Comparison of ENCODE assay signal across 2 cellular contexts in the genomic region with DNA sequence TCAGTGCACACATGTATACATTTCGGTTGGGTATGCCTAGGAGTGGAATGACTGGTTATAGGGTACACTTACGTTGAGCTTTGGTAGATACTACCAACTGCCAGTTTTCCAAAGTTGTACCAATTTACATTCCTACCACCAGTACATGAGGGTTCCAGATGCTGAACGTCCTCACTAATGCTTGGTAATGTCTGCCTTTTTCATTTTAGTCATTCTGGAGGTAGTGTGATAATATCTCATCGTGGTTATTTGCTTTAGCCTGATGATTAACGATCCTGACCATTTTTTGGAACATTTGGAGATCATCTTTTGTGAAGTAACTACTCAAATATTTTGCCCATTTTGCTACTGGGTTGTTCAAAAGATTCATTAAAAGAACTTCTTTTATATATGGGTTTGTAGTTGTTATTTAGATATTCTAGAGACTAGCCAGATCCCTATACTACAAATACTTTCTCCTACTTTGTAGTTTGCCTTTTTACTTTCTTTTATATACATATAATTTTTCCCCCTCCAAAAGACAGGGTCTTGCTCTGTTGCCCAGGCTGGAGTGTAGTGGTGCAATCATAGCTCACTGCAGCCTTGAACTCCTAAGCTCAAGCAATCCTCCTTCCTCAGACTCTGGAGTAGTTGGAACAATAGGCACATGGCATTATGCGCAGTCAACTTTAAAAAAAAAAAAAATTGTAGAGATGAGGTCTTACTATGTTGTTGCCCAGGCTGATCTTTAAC.
A peak's percentile ranks its signal among the peaks of the same experiment; 100 is the strongest.
TF ChIP-seq lines count a peak whose summit lies in the region.

No MANE protein-coding gene starts in this region.

TF ChIP-seq in HepG2, 621 proteins besides CTCF, POLR2A, EP300 and RAD21 (continued from another document):
- TF ChIP-seq ARID5B (CRISPR knock-in tag; IDR thresholded peaks at IDR 0.05): no peak
- TF ChIP-seq, protein P1, sequence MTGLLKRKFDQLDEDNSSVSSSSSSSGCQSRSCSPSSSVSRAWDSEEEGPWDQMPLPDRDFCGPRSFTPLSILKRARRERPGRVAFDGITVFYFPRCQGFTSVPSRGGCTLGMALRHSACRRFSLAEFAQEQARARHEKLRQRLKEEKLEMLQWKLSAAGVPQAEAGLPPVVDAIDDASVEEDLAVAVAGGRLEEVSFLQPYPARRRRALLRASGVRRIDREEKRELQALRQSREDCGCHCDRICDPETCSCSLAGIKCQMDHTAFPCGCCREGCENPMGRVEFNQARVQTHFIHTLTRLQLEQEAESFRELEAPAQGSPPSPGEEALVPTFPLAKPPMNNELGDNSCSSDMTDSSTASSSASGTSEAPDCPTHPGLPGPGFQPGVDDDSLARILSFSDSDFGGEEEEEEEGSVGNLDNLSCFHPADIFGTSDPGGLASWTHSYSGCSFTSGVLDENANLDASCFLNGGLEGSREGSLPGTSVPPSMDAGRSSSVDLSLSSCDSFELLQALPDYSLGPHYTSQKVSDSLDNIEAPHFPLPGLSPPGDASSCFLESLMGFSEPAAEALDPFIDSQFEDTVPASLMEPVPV (CRISPR knock-in tag; IDR thresholded peaks at IDR 0.05): no peak

TF ChIP-seq in SK-N-SH, 30 proteins besides CTCF, POLR2A, EP300 and RAD21 (continued from another document):
- peak; percentile 50; the same call in 1 of the 2 replicates for TF ChIP-seq RXRA (IDR thresholded peaks at IDR 0.05; ENCODE audit: borderline replicate concordance, low read depth)
- TF ChIP-seq MXI1 (IDR thresholded peaks at IDR 0.05; ENCODE audit: low read depth, low read length): no peak
- TF ChIP-seq GABPA (IDR thresholded peaks at IDR 0.05; ENCODE audit: low read depth): 0 out of 2 replicates have a peak, but pooled peaks have one; percentile 30
- TF ChIP-seq, protein P2, sequence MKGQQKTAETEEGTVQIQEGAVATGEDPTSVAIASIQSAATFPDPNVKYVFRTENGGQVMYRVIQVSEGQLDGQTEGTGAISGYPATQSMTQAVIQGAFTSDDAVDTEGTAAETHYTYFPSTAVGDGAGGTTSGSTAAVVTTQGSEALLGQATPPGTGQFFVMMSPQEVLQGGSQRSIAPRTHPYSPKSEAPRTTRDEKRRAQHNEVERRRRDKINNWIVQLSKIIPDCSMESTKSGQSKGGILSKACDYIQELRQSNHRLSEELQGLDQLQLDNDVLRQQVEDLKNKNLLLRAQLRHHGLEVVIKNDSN (IDR thresholded peaks at IDR 0.05; ENCODE audit: borderline replicate concordance, low read depth): no peak
- peak; percentile 56; the same call in 1 of the 2 replicates for TF ChIP-seq RCOR1 (IDR thresholded peaks at IDR 0.05; ENCODE audit: low read length)
- peak; percentile 86 for TF ChIP-seq NFIC (IDR thresholded peaks at IDR 0.05; ENCODE audit: borderline replicate concordance)
- TF ChIP-seq RFX5 (IDR thresholded peaks at IDR 0.05; ENCODE audit: low read length): no peak
- peak; percentile 88 for TF ChIP-seq JUND (IDR thresholded peaks at IDR 0.05)
- no peak for TF ChIP-seq GATA2 (CRISPR knock-in tag; IDR thresholded peaks at IDR 0.05)
- TF ChIP-seq IRF3 (IDR thresholded peaks at IDR 0.05; ENCODE audit: low read depth, low read length): no peak
- no peak for TF ChIP-seq EZH2phosphoT487 (IDR thresholded peaks at IDR 0.05; ENCODE audit: borderline replicate concordance, low read depth)
- TF ChIP-seq FOSL2 (IDR thresholded peaks at IDR 0.05; ENCODE audit: borderline replicate concordance, low read depth): peak; percentile 69; the same call in 1 of the 2 replicates
- TF ChIP-seq, protein P3, sequence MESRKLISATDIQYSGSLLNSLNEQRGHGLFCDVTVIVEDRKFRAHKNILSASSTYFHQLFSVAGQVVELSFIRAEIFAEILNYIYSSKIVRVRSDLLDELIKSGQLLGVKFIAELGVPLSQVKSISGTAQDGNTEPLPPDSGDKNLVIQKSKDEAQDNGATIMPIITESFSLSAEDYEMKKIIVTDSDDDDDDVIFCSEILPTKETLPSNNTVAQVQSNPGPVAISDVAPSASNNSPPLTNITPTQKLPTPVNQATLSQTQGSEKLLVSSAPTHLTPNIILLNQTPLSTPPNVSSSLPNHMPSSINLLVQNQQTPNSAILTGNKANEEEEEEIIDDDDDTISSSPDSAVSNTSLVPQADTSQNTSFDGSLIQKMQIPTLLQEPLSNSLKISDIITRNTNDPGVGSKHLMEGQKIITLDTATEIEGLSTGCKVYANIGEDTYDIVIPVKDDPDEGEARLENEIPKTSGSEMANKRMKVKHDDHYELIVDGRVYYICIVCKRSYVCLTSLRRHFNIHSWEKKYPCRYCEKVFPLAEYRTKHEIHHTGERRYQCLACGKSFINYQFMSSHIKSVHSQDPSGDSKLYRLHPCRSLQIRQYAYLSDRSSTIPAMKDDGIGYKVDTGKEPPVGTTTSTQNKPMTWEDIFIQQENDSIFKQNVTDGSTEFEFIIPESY (IDR thresholded peaks at IDR 0.05; ENCODE audit: borderline replicate concordance, low read depth): peak; percentile 72; the same call in 1 of the 2 replicates
- TF ChIP-seq TAF1 (IDR thresholded peaks at IDR 0.05; ENCODE audit: borderline replicate concordance, low read depth, low read length): no peak
- no peak for TF ChIP-seq ELF1 (IDR thresholded peaks at IDR 0.05)
- TF ChIP-seq MEF2A (IDR thresholded peaks at IDR 0.05; ENCODE audit: borderline replicate concordance, low read depth): no peak
- peak; percentile 95 for TF ChIP-seq MAX (IDR thresholded peaks at IDR 0.05; ENCODE audit: low read depth)
- peak; percentile 99 for TF ChIP-seq TCF12 (IDR thresholded peaks at IDR 0.05)
- no peak for TF ChIP-seq NRF1 (IDR thresholded peaks at IDR 0.05; ENCODE audit: low read depth, low read length)
- TF ChIP-seq FOXM1 (IDR thresholded peaks at IDR 0.05; ENCODE audit: low read depth): peak; percentile 65; the same call in 1 of the 2 replicates
- TF ChIP-seq POLR2AphosphoS5 (IDR thresholded peaks at IDR 0.05; ENCODE audit: low read depth, low read length): peak; percentile 80
- TF ChIP-seq, protein P4, sequence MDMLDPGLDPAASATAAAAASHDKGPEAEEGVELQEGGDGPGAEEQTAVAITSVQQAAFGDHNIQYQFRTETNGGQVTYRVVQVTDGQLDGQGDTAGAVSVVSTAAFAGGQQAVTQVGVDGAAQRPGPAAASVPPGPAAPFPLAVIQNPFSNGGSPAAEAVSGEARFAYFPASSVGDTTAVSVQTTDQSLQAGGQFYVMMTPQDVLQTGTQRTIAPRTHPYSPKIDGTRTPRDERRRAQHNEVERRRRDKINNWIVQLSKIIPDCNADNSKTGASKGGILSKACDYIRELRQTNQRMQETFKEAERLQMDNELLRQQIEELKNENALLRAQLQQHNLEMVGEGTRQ (IDR thresholded peaks at IDR 0.05; ENCODE audit: borderline replicate concordance, low read depth, low read length): no peak
- no peak for TF ChIP-seq SMC3 (IDR thresholded peaks at IDR 0.05; ENCODE audit: low read depth, low read length)
- peak; percentile 34 for TF ChIP-seq CHD2 (IDR thresholded peaks at IDR 0.05; ENCODE audit: low read length, partially characterized antibody)
- no peak for TF ChIP-seq REST (IDR thresholded peaks at IDR 0.05; ENCODE audit: low read depth, low read length)
TF ChIP-seq in SK-N-SH: peak in this region for 14.
